Comparison of ENCODE assay signal across 1 cellular context in the genomic region with DNA sequence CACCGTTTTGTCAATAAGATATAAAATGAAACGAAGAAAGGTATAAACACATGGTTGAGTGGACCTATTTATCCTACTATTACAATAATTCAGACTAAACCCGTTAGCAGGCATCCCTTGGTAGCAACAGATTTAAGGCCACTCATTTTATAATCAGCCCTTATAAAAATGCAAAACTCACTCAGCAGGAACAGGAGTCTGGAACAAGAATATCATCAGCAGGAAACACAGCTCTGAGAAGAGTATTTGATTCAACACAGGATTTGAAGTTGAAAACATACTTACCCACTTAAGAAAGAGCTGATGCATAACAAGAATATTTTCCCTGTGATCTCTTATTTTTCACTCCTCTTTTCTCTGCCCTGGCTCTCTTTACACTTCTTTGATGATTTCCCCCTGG.
TF ChIP-seq lines count a peak whose summit lies in the region.

No MANE protein-coding gene starts in this region.

TF ChIP-seq in GM23338, 12 proteins besides CTCF, POLR2A, EP300 and RAD21 (continued from another document):
- TF ChIP-seq, protein P1, sequence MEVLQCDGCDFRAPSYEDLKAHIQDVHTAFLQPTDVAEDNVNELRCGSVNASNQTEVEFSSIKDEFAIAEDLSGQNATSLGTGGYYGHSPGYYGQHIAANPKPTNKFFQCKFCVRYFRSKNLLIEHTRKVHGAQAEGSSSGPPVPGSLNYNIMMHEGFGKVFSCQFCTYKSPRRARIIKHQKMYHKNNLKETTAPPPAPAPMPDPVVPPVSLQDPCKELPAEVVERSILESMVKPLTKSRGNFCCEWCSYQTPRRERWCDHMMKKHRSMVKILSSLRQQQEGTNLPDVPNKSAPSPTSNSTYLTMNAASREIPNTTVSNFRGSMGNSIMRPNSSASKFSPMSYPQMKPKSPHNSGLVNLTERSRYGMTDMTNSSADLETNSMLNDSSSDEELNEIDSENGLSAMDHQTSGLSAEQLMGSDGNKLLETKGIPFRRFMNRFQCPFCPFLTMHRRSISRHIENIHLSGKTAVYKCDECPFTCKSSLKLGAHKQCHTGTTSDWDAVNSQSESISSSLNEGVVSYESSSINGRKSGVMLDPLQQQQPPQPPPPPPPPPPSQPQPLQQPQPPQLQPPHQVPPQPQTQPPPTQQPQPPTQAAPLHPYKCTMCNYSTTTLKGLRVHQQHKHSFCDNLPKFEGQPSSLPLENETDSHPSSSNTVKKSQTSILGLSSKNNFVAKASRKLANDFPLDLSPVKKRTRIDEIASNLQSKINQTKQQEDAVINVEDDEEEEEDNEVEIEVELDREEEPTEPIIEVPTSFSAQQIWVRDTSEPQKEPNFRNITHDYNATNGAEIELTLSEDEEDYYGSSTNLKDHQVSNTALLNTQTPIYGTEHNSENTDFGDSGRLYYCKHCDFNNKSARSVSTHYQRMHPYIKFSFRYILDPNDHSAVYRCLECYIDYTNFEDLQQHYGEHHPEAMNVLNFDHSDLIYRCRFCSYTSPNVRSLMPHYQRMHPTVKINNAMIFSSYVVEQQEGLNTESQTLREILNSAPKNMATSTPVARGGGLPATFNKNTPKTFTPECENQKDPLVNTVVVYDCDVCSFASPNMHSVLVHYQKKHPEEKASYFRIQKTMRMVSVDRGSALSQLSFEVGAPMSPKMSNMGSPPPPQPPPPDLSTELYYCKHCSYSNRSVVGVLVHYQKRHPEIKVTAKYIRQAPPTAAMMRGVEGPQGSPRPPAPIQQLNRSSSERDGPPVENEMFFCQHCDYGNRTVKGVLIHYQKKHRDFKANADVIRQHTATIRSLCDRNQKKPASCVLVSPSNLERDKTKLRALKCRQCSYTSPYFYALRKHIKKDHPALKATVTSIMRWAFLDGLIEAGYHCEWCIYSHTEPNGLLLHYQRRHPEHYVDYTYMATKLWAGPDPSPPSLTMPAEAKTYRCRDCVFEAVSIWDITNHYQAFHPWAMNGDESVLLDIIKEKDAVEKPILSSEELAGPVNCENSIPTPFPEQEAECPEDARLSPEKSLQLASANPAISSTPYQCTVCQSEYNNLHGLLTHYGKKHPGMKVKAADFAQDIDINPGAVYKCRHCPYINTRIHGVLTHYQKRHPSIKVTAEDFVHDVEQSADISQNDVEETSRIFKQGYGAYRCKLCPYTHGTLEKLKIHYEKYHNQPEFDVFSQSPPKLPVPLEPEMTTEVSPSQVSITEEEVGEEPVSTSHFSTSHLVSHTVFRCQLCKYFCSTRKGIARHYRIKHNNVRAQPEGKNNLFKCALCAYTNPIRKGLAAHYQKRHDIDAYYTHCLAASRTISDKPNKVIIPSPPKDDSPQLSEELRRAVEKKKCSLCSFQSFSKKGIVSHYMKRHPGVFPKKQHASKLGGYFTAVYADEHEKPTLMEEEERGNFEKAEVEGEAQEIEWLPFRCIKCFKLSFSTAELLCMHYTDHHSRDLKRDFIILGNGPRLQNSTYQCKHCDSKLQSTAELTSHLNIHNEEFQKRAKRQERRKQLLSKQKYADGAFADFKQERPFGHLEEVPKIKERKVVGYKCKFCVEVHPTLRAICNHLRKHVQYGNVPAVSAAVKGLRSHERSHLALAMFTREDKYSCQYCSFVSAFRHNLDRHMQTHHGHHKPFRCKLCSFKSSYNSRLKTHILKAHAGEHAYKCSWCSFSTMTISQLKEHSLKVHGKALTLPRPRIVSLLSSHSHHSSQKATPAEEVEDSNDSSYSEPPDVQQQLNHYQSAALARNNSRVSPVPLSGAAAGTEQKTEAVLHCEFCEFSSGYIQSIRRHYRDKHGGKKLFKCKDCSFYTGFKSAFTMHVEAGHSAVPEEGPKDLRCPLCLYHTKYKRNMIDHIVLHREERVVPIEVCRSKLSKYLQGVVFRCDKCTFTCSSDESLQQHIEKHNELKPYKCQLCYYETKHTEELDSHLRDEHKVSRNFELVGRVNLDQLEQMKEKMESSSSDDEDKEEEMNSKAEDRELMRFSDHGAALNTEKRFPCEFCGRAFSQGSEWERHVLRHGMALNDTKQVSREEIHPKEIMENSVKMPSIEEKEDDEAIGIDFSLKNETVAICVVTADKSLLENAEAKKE (CRISPR knock-in tag; IDR thresholded peaks at IDR 0.05): no peak
- TF ChIP-seq EZH2phosphoT487 (IDR thresholded peaks at IDR 0.05; ENCODE audit: unreplicated experiment) (no peak), CREB1 (CRISPR knock-in tag; IDR thresholded peaks at IDR 0.05; ENCODE audit: low read depth) (no peak), ZNF114 (CRISPR knock-in tag; IDR thresholded peaks at IDR 0.05) (no peak), NANOG (IDR thresholded peaks at IDR 0.05; ENCODE audit: borderline replicate concordance) (no peak), JUNB (IDR thresholded peaks at IDR 0.05; ENCODE audit: unreplicated experiment) (no peak), ZNF331 (CRISPR knock-in tag; IDR thresholded peaks at IDR 0.05; ENCODE audit: low read depth) (no peak), EZH2 (IDR thresholded peaks at IDR 0.05; ENCODE audit: low read depth, unreplicated experiment) (no peak), STAT1 (IDR thresholded peaks at IDR 0.05; ENCODE audit: unreplicated experiment) (no peak)
- TF ChIP-seq, protein P2, sequence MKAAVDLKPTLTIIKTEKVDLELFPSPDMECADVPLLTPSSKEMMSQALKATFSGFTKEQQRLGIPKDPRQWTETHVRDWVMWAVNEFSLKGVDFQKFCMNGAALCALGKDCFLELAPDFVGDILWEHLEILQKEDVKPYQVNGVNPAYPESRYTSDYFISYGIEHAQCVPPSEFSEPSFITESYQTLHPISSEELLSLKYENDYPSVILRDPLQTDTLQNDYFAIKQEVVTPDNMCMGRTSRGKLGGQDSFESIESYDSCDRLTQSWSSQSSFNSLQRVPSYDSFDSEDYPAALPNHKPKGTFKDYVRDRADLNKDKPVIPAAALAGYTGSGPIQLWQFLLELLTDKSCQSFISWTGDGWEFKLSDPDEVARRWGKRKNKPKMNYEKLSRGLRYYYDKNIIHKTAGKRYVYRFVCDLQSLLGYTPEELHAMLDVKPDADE (IDR thresholded peaks at IDR 0.05): no peak
- TF ChIP-seq, protein P3, sequence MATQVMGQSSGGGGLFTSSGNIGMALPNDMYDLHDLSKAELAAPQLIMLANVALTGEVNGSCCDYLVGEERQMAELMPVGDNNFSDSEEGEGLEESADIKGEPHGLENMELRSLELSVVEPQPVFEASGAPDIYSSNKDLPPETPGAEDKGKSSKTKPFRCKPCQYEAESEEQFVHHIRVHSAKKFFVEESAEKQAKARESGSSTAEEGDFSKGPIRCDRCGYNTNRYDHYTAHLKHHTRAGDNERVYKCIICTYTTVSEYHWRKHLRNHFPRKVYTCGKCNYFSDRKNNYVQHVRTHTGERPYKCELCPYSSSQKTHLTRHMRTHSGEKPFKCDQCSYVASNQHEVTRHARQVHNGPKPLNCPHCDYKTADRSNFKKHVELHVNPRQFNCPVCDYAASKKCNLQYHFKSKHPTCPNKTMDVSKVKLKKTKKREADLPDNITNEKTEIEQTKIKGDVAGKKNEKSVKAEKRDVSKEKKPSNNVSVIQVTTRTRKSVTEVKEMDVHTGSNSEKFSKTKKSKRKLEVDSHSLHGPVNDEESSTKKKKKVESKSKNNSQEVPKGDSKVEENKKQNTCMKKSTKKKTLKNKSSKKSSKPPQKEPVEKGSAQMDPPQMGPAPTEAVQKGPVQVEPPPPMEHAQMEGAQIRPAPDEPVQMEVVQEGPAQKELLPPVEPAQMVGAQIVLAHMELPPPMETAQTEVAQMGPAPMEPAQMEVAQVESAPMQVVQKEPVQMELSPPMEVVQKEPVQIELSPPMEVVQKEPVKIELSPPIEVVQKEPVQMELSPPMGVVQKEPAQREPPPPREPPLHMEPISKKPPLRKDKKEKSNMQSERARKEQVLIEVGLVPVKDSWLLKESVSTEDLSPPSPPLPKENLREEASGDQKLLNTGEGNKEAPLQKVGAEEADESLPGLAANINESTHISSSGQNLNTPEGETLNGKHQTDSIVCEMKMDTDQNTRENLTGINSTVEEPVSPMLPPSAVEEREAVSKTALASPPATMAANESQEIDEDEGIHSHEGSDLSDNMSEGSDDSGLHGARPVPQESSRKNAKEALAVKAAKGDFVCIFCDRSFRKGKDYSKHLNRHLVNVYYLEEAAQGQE (IDR thresholded peaks at IDR 0.05; ENCODE audit: unreplicated experiment): no peak
